Comparison of ENCODE assay signal across 10 cellular contexts in the genomic region with DNA sequence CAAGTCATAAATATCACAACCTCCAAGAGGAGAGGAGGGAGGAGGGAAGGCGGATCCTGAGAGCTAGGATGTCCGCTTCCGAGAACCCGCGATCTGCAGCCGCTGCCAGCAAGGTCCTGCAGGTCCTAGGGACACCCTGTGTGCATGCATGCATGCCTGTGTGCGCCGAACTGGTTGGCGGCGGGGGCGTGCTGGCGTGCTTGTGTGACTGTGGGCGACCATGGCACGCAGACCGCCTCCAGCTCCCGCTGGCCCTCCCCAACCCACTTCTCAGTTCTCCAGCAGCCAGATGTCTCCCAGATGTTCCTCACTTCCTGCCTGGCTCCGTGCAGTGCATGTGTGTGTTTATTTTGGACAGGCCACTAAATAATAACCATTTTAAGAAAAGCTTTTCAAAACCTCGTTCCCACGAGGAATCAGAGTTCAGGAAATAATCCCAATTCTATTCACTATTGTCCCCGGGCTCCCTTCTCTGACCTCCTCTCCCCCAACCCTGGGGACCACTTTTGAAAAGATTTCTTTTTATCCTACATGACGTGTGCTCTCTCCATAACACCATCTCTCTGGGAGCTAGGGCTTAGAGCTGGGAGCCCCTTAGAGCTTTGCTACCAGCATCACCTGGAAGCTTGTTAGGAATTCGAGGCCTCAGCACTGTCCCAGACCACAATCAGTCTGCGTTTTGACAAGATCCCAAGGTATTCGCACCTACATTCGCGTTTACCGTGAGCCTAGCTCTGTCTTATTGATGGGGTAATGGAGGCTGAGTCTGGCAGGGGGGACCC. TPM values are rescaled to one million over a fixed set of nuclear protein-coding genes. Genes with fewer than 3 reads are reported as not detected.
DNase-seq lines count a peak whose midpoint lies in the region; ATAC-seq, FAIRE-seq and TF ChIP-seq lines count a peak whose summit lies in the region.
"Had no signal": no experiment of that assay in that cellular context is flagged by ENCODE, and none has a peak within 500 bp of the region (broad histone marks: within the 10 kb centered on the region; RNA-seq: fewer than 3 reads in every experiment).

No MANE protein-coding gene starts in this region.

- DNase-seq in A673 (ENCODE audit: low spot score) = peak; percentile 57
- DNase-seq in LHCN-M2 (ENCODE audit: low read depth) = peak; percentile 21
- no peak for DNase-seq in naive thymus-derived CD4-positive, alpha-beta T cell
- DNase-seq in kidney tubule cell (ENCODE audit: low spot score) = no peak
- DNase-seq in HK-2 (ENCODE audit: unreplicated experiment) = no peak
- DNase-seq: DND-41, NCI-H2081 treated with DMSO at 0.1 percent for 48 hours had no signal

- H3K9me3 ChIP-seq in A673 (ENCODE audit: low read depth, low read length, poor library complexity, severe bottlenecking) (no peaks in the 10 kb centered on the region), mucosa of stomach (ENCODE audit: control insufficient read depth, low read length) (no peaks in the 10 kb centered on the region)
- no peaks in the 10 kb centered on the region for H3K9me3 ChIP-seq in naive thymus-derived CD4-positive, alpha-beta T cell (ENCODE audit: control insufficient read depth in 2 of 3, low read length in 3 of 3)

- POLR2A ChIA-PET in A673 (lab: Charles Lee; ENCODE audit: low non-redundant PET) = no interaction called here
- POLR2A ChIA-PET in naive thymus-derived CD4-positive, alpha-beta T cell (lab: Charles Lee) = no interaction called here

- TF ChIP-seq CTCF in A673 (conservative IDR thresholded peaks at IDR 0.05; ENCODE audit: low read depth, low read length) = no peak

- CTCF ChIA-PET in A673 (lab: Charles Lee) = no interaction called here
- CTCF ChIA-PET in naive thymus-derived CD4-positive, alpha-beta T cell (lab: Charles Lee) = interaction anchor here (0.6 kb wide), 1 partner anchor 40 kb away, joined by 4 read pairs; no protein-coding TSS in a partner anchor

- H3K36me3 Mint-ChIP-seq in naive thymus-derived CD4-positive, alpha-beta T cell = no peaks in the 10 kb centered on the region

- H3K4me1 ChIP-seq in A673 (ENCODE audit: insufficient read depth, low read length, poor library complexity, severe bottlenecking) = peaks cover 46% of the 10 kb centered on the region
- peaks cover 83% of the 10 kb centered on the region for H3K4me1 ChIP-seq in mucosa of stomach (ENCODE audit: control insufficient read depth, insufficient read depth, low read length)
- H3K4me1 ChIP-seq in naive thymus-derived CD4-positive, alpha-beta T cell (ENCODE audit: control insufficient read depth in 2 of 2, insufficient read depth in 2 of 2, low read length in 2 of 2) = no peaks in the 10 kb centered on the region

- no peaks in the 10 kb centered on the region for H3K4me1 Mint-ChIP-seq in naive thymus-derived CD4-positive, alpha-beta T cell

- H3K27ac ChIP-seq in A673 (ENCODE audit: low read depth, low read length, poor library complexity, severe bottlenecking) = peak overlapping the region; percentile 49
- H3K27ac ChIP-seq in naive thymus-derived CD4-positive, alpha-beta T cell (ENCODE audit: low read depth, low read length) = no peak overlapping the region

- peak overlapping the region; percentile 5 for H3K9ac ChIP-seq in mucosa of stomach (ENCODE audit: low read length)

- FAIRE-seq in endometrium (lab: Jason Lieb, UNC) = peak; percentile 85

- intact Hi-C loops in A673 (cut with micrococcal nuclease; ENCODE audit: unreplicated experiment) = no loop called here
- intact Hi-C loops in naive thymus-derived CD4-positive, alpha-beta T cell (cut with micrococcal nuclease) = no loop called here

- no peak for ATAC-seq in naive thymus-derived CD4-positive, alpha-beta T cell
- no peak for ATAC-seq in GM21528 (IDR thresholded peaks at IDR 0.05; ENCODE audit: low FRiP score, unreplicated experiment)

- no peak overlapping the region for H3K27ac Mint-ChIP-seq in naive thymus-derived CD4-positive, alpha-beta T cell

- H3K36me3 ChIP-seq in A673 (ENCODE audit: insufficient read depth, low read length, poor library complexity, severe bottlenecking) (no peaks in the 10 kb centered on the region), mucosa of stomach (ENCODE audit: control insufficient read depth, insufficient read depth, low read length) (no peaks in the 10 kb centered on the region)
- no peaks in the 10 kb centered on the region for H3K36me3 ChIP-seq in naive thymus-derived CD4-positive, alpha-beta T cell (ENCODE audit: control insufficient read depth in 2 of 3, insufficient read depth in 3 of 3, low read length in 3 of 3)

- no peaks in the 10 kb centered on the region for H3K27me3 ChIP-seq in A673 (replicated peaks; ENCODE audit: insufficient read depth, low read depth, low read length, poor library complexity)
- H3K27me3 ChIP-seq in mucosa of stomach (ENCODE audit: control insufficient read depth, insufficient read depth, low read length) = no peaks in the 10 kb centered on the region
- H3K27me3 ChIP-seq in naive thymus-derived CD4-positive, alpha-beta T cell (ENCODE audit: control insufficient read depth in 2 of 2, insufficient read depth in 2 of 2, low read length in 2 of 2) = no peaks in the 10 kb centered on the region

- H3K4me3 ChIP-seq in A673 (ENCODE audit: low read depth, low read length, poor library complexity, severe bottlenecking) = no peak overlapping the region
- no peak overlapping the region for H3K4me3 ChIP-seq in mucosa of stomach (ENCODE audit: low read length)
- H3K4me3 ChIP-seq in naive thymus-derived CD4-positive, alpha-beta T cell (ENCODE audit: low read length) = no peak overlapping the region

- H3K4me3 Mint-ChIP-seq in naive thymus-derived CD4-positive, alpha-beta T cell = no peak overlapping the region

- BruUV-seq in A673 (replicated peaks; lab: Mats Ljungman, UMichigan) = no TSS peak

- H3K27me3 Mint-ChIP-seq in naive thymus-derived CD4-positive, alpha-beta T cell = peaks cover 0 to 8% (median 0%) of the 10 kb centered on the region in 5 donors

- no peaks in the 10 kb centered on the region for H3K9me3 Mint-ChIP-seq in naive thymus-derived CD4-positive, alpha-beta T cell

RNA-seq across cellular contexts. Expression of a gene that starts 32.5 kb away (rescaled TPM):
- total RNA-seq in A673 (2021) = 8.2 and 9.9 TPM in 2 replicates
- total RNA-seq in LHCN-M2 (2014; rRNA removed) = 0.13 and 0.34 TPM in 2 replicates
- 0.53 TPM for polyA plus RNA-seq in LHCN-M2 (2012)
- under 1 TPM in 2 of 5 experiments, not detected in 3; 0.08 TPM for total RNA-seq in naive thymus-derived CD4-positive, alpha-beta T cell
- not detected for polyA plus RNA-seq in naive thymus-derived CD4-positive, alpha-beta T cell

Comparison
In these comparisons a context has a peak if more than half of its experiments do, and no peak if none do; other contexts are left out.
1. DNase-seq: peak in A673 (single experiment) and LHCN-M2 (single experiment); none in naive thymus-derived CD4-positive, alpha-beta T cell (0 of 9), kidney tubule cell (single experiment) and HK-2 (single experiment).